In genomic region chr3:17939157-17939556, GRCh38 we compare ENCODE assay signal across 22 cellular contexts.
A peak's percentile ranks its signal among the peaks of the same experiment; 100 is the strongest.
DNase-seq lines count a peak whose midpoint lies in the region; ATAC-seq, FAIRE-seq and TF ChIP-seq lines count a peak whose summit lies in the region.
"Had no signal": no experiment of that assay in that cellular context is flagged by ENCODE, and none has a peak within 500 bp of the region (broad histone marks: within the 10 kb centered on the region; RNA-seq: fewer than 3 reads in every experiment).

No MANE protein-coding gene starts in this region.

- H3K27ac ChIP-seq in mammary epithelial cell (ENCODE audit: insufficient read depth, low read depth, low read length) (no peak overlapping the region), K562 (ENCODE audit: extremely low read depth, low read depth, low read length) (no peak overlapping the region), neuronal stem cell (replicated peaks; ENCODE audit: low read length) (no peak overlapping the region)

- H3K36me3 Mint-ChIP-seq in MCF 10A (ENCODE audit: insufficient read depth, unreplicated experiment): peaks cover 6% of the 10 kb centered on the region
- H3K36me3 Mint-ChIP-seq: CD4-positive, CD25-positive, alpha-beta regulatory T cell; CD8-positive, alpha-beta memory T cell had no signal

- 96% methylated on average over 14 of the region's 16 CpGs for WGBS in mammary epithelial cell (ENCODE audit: low coverage, missing lambda C conversion rate)
- WGBS in K562 (ENCODE audit: insufficient coverage, low coverage, missing lambda C conversion rate): 11% methylated on average over 16 of the region's 16 CpGs
- WGBS in neuronal stem cell (ENCODE audit: extremely low coverage in 2 of 2, insufficient read length in 2 of 2, insufficient replicate concordance in 1 of 2), 2 donors: no CpG with 5 or more reads among the region's 16 CpGs

- H3K4me3 ChIP-seq in mammary epithelial cell (replicated peaks in 1 of 3; ENCODE audit: insufficient read depth in 1 of 3, low read depth in 2 of 3, low read length in 3 of 3) (no peak overlapping the region), K562 (no peak overlapping the region), neuronal stem cell (ENCODE audit: low read length in 2 of 2) (no peak overlapping the region)
- H3K4me3 ChIP-seq: GM12878 had no signal

- CTCF ChIA-PET in mammary epithelial cell (lab: Charles Lee; ENCODE audit: low non-redundant PET): no interaction called here
- CTCF ChIA-PET in MCF 10A (lab: Yijun Ruan, JAX): interaction anchor here (0.6 to 1.2 kb wide), 4 partner anchors 31 to 588 kb away, joined by 3 to 6 read pairs (median 4); no protein-coding TSS in a partner anchor
- CTCF ChIA-PET in K562 (lab: Yijun Ruan, JAX; ENCODE audit: low intra/inter-chr PET ratio): no interaction called here

- no peaks in the 10 kb centered on the region for H3K4me1 ChIP-seq in mammary epithelial cell (ENCODE audit: insufficient read depth, low read length)
- H3K4me1 ChIP-seq in K562 (replicated peaks in 1 of 2; ENCODE audit: control insufficient read depth in 2 of 2, insufficient read depth in 2 of 2, low read length in 2 of 2): no peaks in the 10 kb centered on the region
- H3K4me1 ChIP-seq in neuronal stem cell (ENCODE audit: control insufficient read depth in 2 of 2, insufficient read depth in 1 of 2, low read depth in 1 of 2, low read length in 2 of 2): peaks cover 4 to 11% of the 10 kb centered on the region in 2 donors

- no peaks in the 10 kb centered on the region for H3K36me3 ChIP-seq in mammary epithelial cell (ENCODE audit: insufficient read depth, low read length)
- H3K36me3 ChIP-seq in K562 (ENCODE audit: control insufficient read depth, insufficient read depth, low read length): no peaks in the 10 kb centered on the region
- no peaks in the 10 kb centered on the region for H3K36me3 ChIP-seq in neuronal stem cell (replicated peaks in 1 of 2; ENCODE audit: control insufficient read depth in 2 of 2, insufficient read depth in 2 of 2, low read length in 2 of 2)

- in situ Hi-C loops in mammary epithelial cell (cut with MboI; ENCODE audit: low sequenced_read_pairs in 2 of 2) (no loop called here), K562 (cut with MboI) (no loop called here)

- no peaks in the 10 kb centered on the region for H4K20me1 ChIP-seq in mammary epithelial cell (ENCODE audit: insufficient read depth, low read length)
- H4K20me1 ChIP-seq in K562 (replicated peaks; ENCODE audit: control insufficient read depth, insufficient read depth, low read length): 0 out of 2 replicates have a peak, but pooled peaks cover 3% of the 10 kb centered on the region

- H3K79me2 ChIP-seq in mammary epithelial cell (ENCODE audit: insufficient read depth, low read length) (no peaks in the 10 kb centered on the region), K562 (ENCODE audit: control insufficient read depth, insufficient read depth, low read length) (no peaks in the 10 kb centered on the region)

- no peak overlapping the region for H3K4me3 Mint-ChIP-seq in MCF 10A (ENCODE audit: unreplicated experiment)
- H3K4me3 Mint-ChIP-seq: CD4-positive, CD25-positive, alpha-beta regulatory T cell; CD8-positive, alpha-beta memory T cell; HFFc6 had no signal

- peak; percentile 59 for ATAC-seq in K562
- ATAC-seq: GM12878, HCT116 had no signal

- no peak overlapping the region for H3K27ac Mint-ChIP-seq in MCF 10A (ENCODE audit: low read depth, unreplicated experiment)
- H3K27ac Mint-ChIP-seq: CD4-positive, CD25-positive, alpha-beta regulatory T cell; CD8-positive, alpha-beta memory T cell; HFFc6 had no signal

- H3K4me1 Mint-ChIP-seq in MCF 10A (ENCODE audit: insufficient read depth, unreplicated experiment): peaks cover 5% of the 10 kb centered on the region
- H3K4me1 Mint-ChIP-seq: CD4-positive, CD25-positive, alpha-beta regulatory T cell; CD8-positive, alpha-beta memory T cell had no signal

- H3K18ac ChIP-seq in neuronal stem cell (ENCODE audit: low read length): peak overlapping the region; percentile 87

- H2BK12ac ChIP-seq in neuronal stem cell (ENCODE audit: low read length): peak overlapping the region; percentile 82

- no peaks in the 10 kb centered on the region for H3K9me3 ChIP-seq in mammary epithelial cell (replicated peaks; ENCODE audit: insufficient read depth, low read length)
- no peaks in the 10 kb centered on the region for H3K9me3 ChIP-seq in K562 (replicated peaks; ENCODE audit: control insufficient read depth, insufficient read depth, low read depth, low read length)
- no peaks in the 10 kb centered on the region for H3K9me3 ChIP-seq in neuronal stem cell (replicated peaks in 1 of 2; ENCODE audit: control insufficient read depth in 2 of 2, insufficient read depth in 1 of 2, low read depth in 1 of 2, low read length in 2 of 2)

- H3K79me1 ChIP-seq in neuronal stem cell (ENCODE audit: low read depth, low read length): no peaks in the 10 kb centered on the region

- H3K27me3 Mint-ChIP-seq in MCF 10A (ENCODE audit: insufficient read depth, unreplicated experiment): no peaks in the 10 kb centered on the region

- H2AFZ ChIP-seq in mammary epithelial cell (ENCODE audit: low read depth, low read length) (peak overlapping the region; percentile 73), K562 (ENCODE audit: low read depth, low read length) (no peak overlapping the region), neuronal stem cell (ENCODE audit: low read length) (peak overlapping the region; percentile 20)

- H2BK5ac ChIP-seq in neuronal stem cell (ENCODE audit: low read length): no peak overlapping the region

- H2AK5ac ChIP-seq in neuronal stem cell (ENCODE audit: low read depth, low read length): peak overlapping the region; percentile 70

- dilution Hi-C loops in mammary epithelial cell (cut with HindIII; ENCODE audit: low sequenced_read_pairs): no loop called here

- POLR2A ChIA-PET in MCF 10A (lab: Yijun Ruan, JAX): no interaction called here
- POLR2A ChIA-PET in K562 (lab: Yijun Ruan, JAX): no interaction called here

- BruUV-seq in mammary epithelial cell (replicated peaks; lab: Mats Ljungman, UMichigan) (no TSS peak), MCF 10A (replicated peaks; lab: Mats Ljungman, UMichigan) (no TSS peak), K562 (replicated peaks; lab: Mats Ljungman, UMichigan) (no TSS peak)

- no peak overlapping the region for H3K4me2 ChIP-seq in mammary epithelial cell (ENCODE audit: insufficient read depth, low read depth, low read length)
- no peak overlapping the region for H3K4me2 ChIP-seq in K562 (ENCODE audit: insufficient read depth, low read length)
- no peak overlapping the region for H3K4me2 ChIP-seq in neuronal stem cell (ENCODE audit: insufficient read depth, low read length, poor library complexity, severe bottlenecking)

- intact Hi-C loops in mammary epithelial cell (cut with micrococcal nuclease): no loop called here
- intact Hi-C loops in MCF 10A (cut with micrococcal nuclease): no loop called here
- intact Hi-C loops in K562 (cut with micrococcal nuclease): no loop called here

- no peak overlapping the region for H3K23ac ChIP-seq in neuronal stem cell (ENCODE audit: low read depth, low read length, poor library complexity)

- no peak overlapping the region for H3K4ac ChIP-seq in neuronal stem cell (ENCODE audit: low read length)

- TF ChIP-seq RAD21 in K562 (CRISPR knock-in tag; conservative IDR thresholded peaks at IDR 0.05 in 1 of 2, IDR thresholded peaks at IDR 0.05 in 1 of 2): no peak

- H3K9ac ChIP-seq in mammary epithelial cell (ENCODE audit: insufficient read depth, low read length): no peak overlapping the region
- no peak overlapping the region for H3K9ac ChIP-seq in K562 (ENCODE audit: insufficient read depth in 1 of 2, low read depth in 2 of 2, low read length in 2 of 2)
- H3K9ac ChIP-seq in neuronal stem cell (ENCODE audit: low read depth, low read length, poor library complexity): no peak overlapping the region

- no peak for TF ChIP-seq EP300 in K562 (IDR thresholded peaks at IDR 0.05; ENCODE audit: low read length)

- no peak for FAIRE-seq in K562 (lab: Jason Lieb, UNC)
- FAIRE-seq: D721Med, GM12878, HTR-8/SVneo had no signal

- no peak overlapping the region for H2BK120ac ChIP-seq in neuronal stem cell (ENCODE audit: low read depth, low read length)

- no peak for TF ChIP-seq CTCF in mammary epithelial cell (conservative IDR thresholded peaks at IDR 0.05 in 1 of 2, IDR thresholded peaks at IDR 0.05 in 1 of 2; ENCODE audit: extremely low read depth in 1 of 2, insufficient read depth in 1 of 2, low read depth in 1 of 2, low read length in 2 of 2)
- no peak for TF ChIP-seq CTCF in MCF 10A (IDR thresholded peaks at IDR 0.05; ENCODE audit: unreplicated experiment)
- no peak for TF ChIP-seq CTCF in K562 (IDR thresholded peaks at IDR 0.05 in 2 of 3, conservative IDR thresholded peaks at IDR 0.05 in 1 of 3; ENCODE audit: insufficient read depth in 2 of 3, low read depth in 1 of 3, low read length in 3 of 3)

- TF ChIP-seq POLR2A in K562 (conservative IDR thresholded peaks at IDR 0.05): no peak

- H4K91ac ChIP-seq in neuronal stem cell (ENCODE audit: low read depth, low read length, poor library complexity): peak overlapping the region; percentile 2

- H3K9me3 Mint-ChIP-seq in MCF 10A (ENCODE audit: unreplicated experiment): no peaks in the 10 kb centered on the region
- H3K9me3 Mint-ChIP-seq: CD4-positive, CD25-positive, alpha-beta regulatory T cell; CD8-positive, alpha-beta memory T cell; HFFc6 had no signal

- peak overlapping the region; percentile 82 for H2BK15ac ChIP-seq in neuronal stem cell (ENCODE audit: low read length)

- no peak for DNase-seq in mammary epithelial cell
- no peak for DNase-seq in MCF 10A (ENCODE audit: unreplicated experiment)
- DNase-seq in K562 (ENCODE audit: extremely low read depth in 1 of 4, low spot score in 3 of 4): no peak
- DNase-seq in neuronal stem cell (ENCODE audit: low spot score): no peak
- DNase-seq in DMS79 (lab: John Stamatoyannopoulos, UW): no peak
- DNase-seq in DMS 273 treated with DMSO at 0.1 percent for 48 hours (lab: John Stamatoyannopoulos, UW): no peak
- DNase-seq in GDM1 (lab: John Stamatoyannopoulos, UW): no peak
- DNase-seq: 8988T; C1 segment of cervical spinal cord; CD4-positive, CD25-positive, alpha-beta regulatory T cell; CD8-positive, alpha-beta memory T cell; COR-L47; DMS153; DMS79 treated with DMSO at 0.1 percent for 48 hours; GOT3; H7; HFFc6; IMR-90 had no signal

- H4K8ac ChIP-seq in neuronal stem cell (ENCODE audit: low read depth, low read length): peak overlapping the region; percentile 52

- H3K27me3 ChIP-seq in mammary epithelial cell (ENCODE audit: insufficient read depth, low read length) (no peaks in the 10 kb centered on the region), K562 (ENCODE audit: control insufficient read depth in 2 of 2, insufficient read depth in 2 of 2, low read length in 2 of 2) (peaks cover 3 to 9% of the 10 kb centered on the region in 2 experiments; a peak in 3 of 5 replicates), neuronal stem cell (ENCODE audit: control insufficient read depth in 3 of 3, insufficient read depth in 3 of 3, low read depth in 1 of 3, low read length in 3 of 3) (no peaks in the 10 kb centered on the region)

- no peaks in the 10 kb centered on the region for H3K9me1 ChIP-seq in K562 (ENCODE audit: control insufficient read depth, insufficient read depth, low read length)

- H3K14ac ChIP-seq in neuronal stem cell (ENCODE audit: low read length): no peak overlapping the region

TF ChIP-seq in K562, 482 proteins besides CTCF, POLR2A, EP300 and RAD21 (continues in another document):
- TF ChIP-seq CEBPB (tag; IDR thresholded peaks at IDR 0.05) (0 out of 2 replicates have a peak, but pooled peaks have one; percentile 16), PHF8 (IDR thresholded peaks at IDR 0.05; ENCODE audit: borderline replicate concordance, low read length) (no peak)
